In genomic region chr17:1829579-1830257, GRCh38 we compare ENCODE assay signal across 8 cellular contexts. TPM values are rescaled to one million over a fixed set of nuclear protein-coding genes. Genes with fewer than 3 reads are reported as not detected.
DNase-seq lines count a peak whose midpoint lies in the region; ATAC-seq, FAIRE-seq and TF ChIP-seq lines count a peak whose summit lies in the region.

Gene RPA1, plus strand, starts transcription at chr17:1830005. Its CDS starts 89 bp downstream, at chr17:1830094.
Gene SMYD4, minus strand, starts transcription at chr17:1829902. Its CDS starts 1,908 bp downstream, at chr17:1827994.

- H3K27ac ChIP-seq in WERI-Rb-1 = peak within 1 kb of the TSS; percentile 86
- peak within 1 kb of the TSS; percentile 82 to 88 for H3K27ac ChIP-seq in small intestine (ENCODE audit: low read depth in 1 of 2, low read length in 1 of 2)

- ATAC-seq in GM18517 (IDR thresholded peaks at IDR 0.05; ENCODE audit: unreplicated experiment) (peak; percentile 72), HG03039 (IDR thresholded peaks at IDR 0.05; ENCODE audit: unreplicated experiment) (peak; percentile 83)

- H3K4me1 ChIP-seq in small intestine (ENCODE audit: control insufficient read depth in 2 of 2, insufficient read depth in 1 of 2, low read depth in 1 of 2, low read length in 1 of 2) = peaks cover 0 to 4% of the 10 kb centered on the region in 2 donors

- FAIRE-seq in small intestine (lab: Jason Lieb, UNC) = no peak

- H3K4me3 ChIP-seq in WERI-Rb-1 (ENCODE audit: low read depth, low read length) (peak within 1 kb of the TSS; percentile 83), small intestine (ENCODE audit: low read depth in 1 of 2, low read length in 2 of 2) (peak within 1 kb of the TSS; percentile 71 to 85)

- H3K27me3 ChIP-seq in WERI-Rb-1 (ENCODE audit: insufficient read depth, low read depth, severe bottlenecking) = no peaks in the 10 kb centered on the region
- H3K27me3 ChIP-seq in small intestine (ENCODE audit: control insufficient read depth in 2 of 2, insufficient read depth in 2 of 2, low read length in 2 of 2) = no peaks in the 10 kb centered on the region

- DNase-seq in A172 (ENCODE audit: low spot score) (peak; percentile 68), NCI-H2171 treated with DMSO at 0.1 percent for 48 hours (lab: John Stamatoyannopoulos, UW) (peak; percentile 92), WERI-Rb-1 (peak; percentile 83), T47D (ENCODE audit: low read depth in 1 of 2, low spot score in 1 of 2) (peak; percentile 89 to 95), iPS-NIHi7 (ENCODE audit: extremely low spot score) (peak; percentile 100), small intestine (peak; percentile 90)

- H3K36me3 ChIP-seq in WERI-Rb-1 (peaks cover 57% of the 10 kb centered on the region), small intestine (ENCODE audit: control insufficient read depth in 2 of 2, insufficient read depth in 2 of 2, low read length in 2 of 2) (peaks cover 0 to 2% of the 10 kb centered on the region in 2 donors)

- no peak for TF ChIP-seq CTCF in WERI-Rb-1 (IDR thresholded peaks at IDR 0.05; ENCODE audit: low read depth, low read length)

- H3K9me3 ChIP-seq in WERI-Rb-1 (ENCODE audit: severe bottlenecking) (no peaks in the 10 kb centered on the region), small intestine (ENCODE audit: control insufficient read depth, low read depth) (no peaks in the 10 kb centered on the region)

- WGBS in small intestine, 3 donors = 0 to 1% (median 0%) methylated on average over 36 to 83 of the region's 83 CpGs

- in situ Hi-C loops in T47D (cut with HindIII; ENCODE audit: low pct_unique_long_range_greater_than_20kb, low sequenced_read_pairs) = no loop called here

RNA-seq across cellular contexts. Expression of gene RPA1, which starts in this region (rescaled TPM):
- 41.1 and 46.1 TPM in 2 replicates for total RNA-seq in A172 (2014; rRNA removed; shearing (Covaris generic))
- 10 to 100 TPM; 21.2 to 32.5 (median 22.2) TPM for polyA plus RNA-seq in small intestine

RNA-seq across cellular contexts. Expression of gene SMYD4, which starts in this region (rescaled TPM):
- total RNA-seq in A172 (2014; rRNA removed; shearing (Covaris generic)) = 5.1 and 7.7 TPM in 2 replicates
- polyA plus RNA-seq in small intestine = 1 to 10 TPM; 5.1 to 8.3 (median 6.3) TPM

Comparison
In these comparisons a context has a peak if more than half of its experiments do, and no peak if none do; other contexts are left out.
1. Peak in every context shown above with its lines: DNase-seq, ATAC-seq, H3K4me3 ChIP-seq and H3K27ac ChIP-seq.